Comparison of ENCODE assay signal across 14 cellular contexts in the genomic region with DNA sequence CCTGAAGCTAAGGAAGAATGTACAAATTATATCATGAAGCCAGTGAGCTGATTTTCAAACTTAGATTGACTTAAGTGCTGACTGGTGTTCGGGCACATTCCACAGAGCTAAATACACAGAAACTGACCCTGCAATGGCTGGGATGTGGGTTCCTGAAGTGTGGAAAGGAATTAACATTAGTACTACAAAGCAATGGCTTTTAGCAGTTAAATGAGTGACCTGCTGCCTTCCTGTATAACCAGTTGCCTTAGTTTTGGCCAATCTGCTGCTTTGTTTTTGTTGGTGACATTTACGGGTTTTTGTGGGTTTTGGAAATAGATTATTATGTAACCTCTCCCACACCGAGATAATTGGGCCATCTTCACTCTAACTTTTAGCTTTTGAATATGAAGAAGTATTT.
A peak's percentile ranks its signal among the peaks of the same experiment; 100 is the strongest.
DNase-seq lines count a peak whose midpoint lies in the region; ATAC-seq and TF ChIP-seq lines count a peak whose summit lies in the region.
"Had no signal": no experiment of that assay in that cellular context is flagged by ENCODE, and none has a peak within 500 bp of the region (broad histone marks: within the 10 kb centered on the region; RNA-seq: fewer than 3 reads in every experiment).

No MANE protein-coding gene starts in this region.

- peak; percentile 74 for DNase-seq in EH (ENCODE audit: low read depth)
- peak; percentile 92 for DNase-seq in NOMO-1 treated with DMSO at 0.1 percent for 48 hours (lab: John Stamatoyannopoulos, UW; ENCODE audit: unreplicated experiment)
- DNase-seq in astrocyte of the hippocampus (ENCODE audit: low read depth, low spot score) = peak; percentile 33
- no peak for DNase-seq in RWPE1 (ENCODE audit: low spot score)
- no peak for DNase-seq in DMS 273 treated with DMSO at 0.1 percent for 48 hours (lab: John Stamatoyannopoulos, UW)
- DNase-seq: activated CD8-positive, alpha-beta memory T cell treated with anti-CD3 and anti-CD28 coated beads, Interleukin-2, amount 10 ng/mL, durations not matched to agents 7 days and 5 days; islet precursor cell; Kasumi-1; NCI-H2081 treated with DMSO at 0.1 percent for 48 hours; right cardiac atrium had no signal

- no peak for TF ChIP-seq CTCF in neutrophil (IDR thresholded peaks at IDR 0.05)
- TF ChIP-seq CTCF in RWPE1 (conservative IDR thresholded peaks at IDR 0.05; ENCODE audit: low read depth) = no peak

- POLR2A ChIA-PET in RWPE1 (lab: Yijun Ruan, JAX; ENCODE audit: low non-redundant PET) = no interaction called here

- peak overlapping the region; percentile 78 for H3K27ac ChIP-seq in neutrophil
- no peak overlapping the region for H3K27ac ChIP-seq in RWPE1
- H3K27ac ChIP-seq: foreskin keratinocyte had no signal

- H3K27me3 ChIP-seq in neutrophil = no peaks in the 10 kb centered on the region
- H3K27me3 ChIP-seq: foreskin keratinocyte had no signal

- CTCF ChIA-PET in RWPE1 (lab: Yijun Ruan, JAX) = interaction anchor here (1.1 kb wide), 1 partner anchor 181 kb away, joined by 3 read pairs; no protein-coding TSS in a partner anchor

- H3K4me3 ChIP-seq in neutrophil (ENCODE audit: low read depth in 1 of 2, low read length in 1 of 2) = no peak overlapping the region

- ATAC-seq in activated CD4-positive, CD25-positive, alpha-beta regulatory T cell treated with anti-CD3 and anti-CD28 coated beads, Interleukin-2, amount 50 U/mL, for 24 hours = no peak
- ATAC-seq: activated CD8-positive, alpha-beta memory T cell treated with anti-CD3 and anti-CD28 coated beads, Interleukin-2, amount 10 ng/mL, durations not matched to agents 7 days and 5 days; foreskin keratinocyte; Panc1; right cardiac atrium had no signal

- H3K36me3 ChIP-seq in neutrophil = no peaks in the 10 kb centered on the region

- peaks cover 36 to 46% of the 10 kb centered on the region in 2 experiments for H3K4me1 ChIP-seq in neutrophil (ENCODE audit: control insufficient read depth in 1 of 2, insufficient read depth in 1 of 2, low read depth in 1 of 2, low read length in 1 of 2)

- H3K9me3 ChIP-seq in neutrophil = no peaks in the 10 kb centered on the region

Comparison
In these comparisons a context has a peak if more than half of its experiments do, and no peak if none do; other contexts are left out.
1. DNase-seq: peak in EH (single experiment), NOMO-1 treated with DMSO at 0.1 percent for 48 hours (single experiment) and astrocyte of the hippocampus (single experiment); none in RWPE1 (single experiment) and DMS 273 treated with DMSO at 0.1 percent for 48 hours (single experiment).